Comparison of ENCODE assay signal across 1 cellular context in the genomic region with DNA sequence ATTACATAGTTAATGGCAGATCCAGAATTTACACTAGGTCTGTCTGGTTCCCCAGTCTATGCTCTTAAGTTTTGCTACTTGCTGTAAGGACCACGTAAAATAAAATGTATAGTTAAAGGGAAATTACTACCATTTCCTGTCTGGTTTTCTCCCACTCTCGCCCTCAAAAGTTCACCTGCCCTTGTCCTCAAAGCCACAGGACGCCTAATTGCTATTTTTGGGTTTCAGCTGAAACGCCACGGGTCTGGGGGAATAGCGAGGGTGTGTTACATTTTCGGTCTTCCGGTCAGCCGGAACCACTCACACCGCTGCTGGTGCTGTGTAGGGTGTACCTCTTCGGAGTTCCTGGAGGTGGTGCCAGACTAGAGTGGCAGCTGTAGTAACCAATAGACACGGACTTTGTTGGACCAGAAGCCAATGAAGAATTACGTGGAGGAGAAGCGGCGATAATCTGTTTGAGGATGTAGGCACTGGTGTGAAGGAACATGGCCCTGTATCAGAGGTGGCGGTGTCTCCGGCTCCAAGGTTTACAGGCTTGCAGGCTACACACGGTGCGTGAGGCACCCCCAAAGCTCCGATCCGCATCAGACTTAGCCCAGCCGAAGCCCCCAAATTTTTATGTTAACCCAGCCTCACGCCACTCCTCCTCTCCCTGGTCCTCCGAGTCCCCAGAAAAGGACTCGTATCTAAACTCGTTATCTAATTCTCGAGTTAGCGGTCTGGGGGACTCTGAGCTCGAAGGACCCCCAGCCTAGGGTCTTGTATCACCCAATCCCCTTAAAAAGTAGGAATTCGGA.
A peak's percentile ranks its signal among the peaks of the same experiment; 100 is the strongest.
TF ChIP-seq lines count a peak whose summit lies in the region.

Gene TARS2 (plus strand): TSS at position 454 of the 797 bp plus-strand sequence. CDS start 32 bp downstream, at position 486.

TF ChIP-seq in HepG2, 621 proteins besides CTCF, POLR2A, EP300 and RAD21 (continued from another document and continues in another):
- TF ChIP-seq, protein P1, sequence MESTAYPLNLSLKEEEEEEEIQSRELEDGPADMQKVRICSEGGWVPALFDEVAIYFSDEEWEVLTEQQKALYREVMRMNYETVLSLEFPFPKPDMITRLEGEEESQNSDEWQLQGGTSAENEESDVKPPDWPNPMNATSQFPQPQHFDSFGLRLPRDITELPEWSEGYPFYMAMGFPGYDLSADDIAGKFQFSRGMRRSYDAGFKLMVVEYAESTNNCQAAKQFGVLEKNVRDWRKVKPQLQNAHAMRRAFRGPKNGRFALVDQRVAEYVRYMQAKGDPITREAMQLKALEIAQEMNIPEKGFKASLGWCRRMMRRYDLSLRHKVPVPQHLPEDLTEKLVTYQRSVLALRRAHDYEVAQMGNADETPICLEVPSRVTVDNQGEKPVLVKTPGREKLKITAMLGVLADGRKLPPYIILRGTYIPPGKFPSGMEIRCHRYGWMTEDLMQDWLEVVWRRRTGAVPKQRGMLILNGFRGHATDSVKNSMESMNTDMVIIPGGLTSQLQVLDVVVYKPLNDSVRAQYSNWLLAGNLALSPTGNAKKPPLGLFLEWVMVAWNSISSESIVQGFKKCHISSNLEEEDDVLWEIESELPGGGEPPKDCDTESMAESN (CRISPR knock-in tag; conservative IDR thresholded peaks at IDR 0.05), result peak; percentile 68; the same call in 1 of the 2 replicates
- TF ChIP-seq MATR3 (CRISPR knock-in tag; IDR thresholded peaks at IDR 0.05), result no peak
- TF ChIP-seq KLF16 (CRISPR knock-in tag; IDR thresholded peaks at IDR 0.05), result peak in 1 of 2 experiments; percentile 76; a peak in 2 of 4 replicates
- TF ChIP-seq NR0B2 (CRISPR knock-in tag; IDR thresholded peaks at IDR 0.05), result no peak; the same call in 1 of the 2 replicates
- peak; percentile 97 for TF ChIP-seq KMT2A (CRISPR knock-in tag; IDR thresholded peaks at IDR 0.05)
- no peak for TF ChIP-seq ZNF790 (CRISPR knock-in tag; IDR thresholded peaks at IDR 0.05; ENCODE audit: borderline replicate concordance)
- TF ChIP-seq ATF7 (IDR thresholded peaks at IDR 0.05), result no peak
- no peak for TF ChIP-seq ATF7 (CRISPR knock-in tag; IDR thresholded peaks at IDR 0.05)
- TF ChIP-seq NR2C2 (CRISPR knock-in tag; IDR thresholded peaks at IDR 0.05; ENCODE audit: borderline replicate concordance), result peak; percentile 60; the same call in 1 of the 2 replicates
- no peak for TF ChIP-seq PCBP1 (IDR thresholded peaks at IDR 0.05; ENCODE audit: borderline replicate concordance, low read depth, low read length)
- peak; percentile 86 for TF ChIP-seq GABPA (IDR thresholded peaks at IDR 0.05; ENCODE audit: low read depth, low read length)
- TF ChIP-seq GABPA (CRISPR knock-in tag; IDR thresholded peaks at IDR 0.05; ENCODE audit: low read depth), result peak; percentile 96
- peak; percentile 45; the same call in 1 of the 2 replicates for TF ChIP-seq GFI1 (CRISPR knock-in tag; IDR thresholded peaks at IDR 0.05; ENCODE audit: borderline replicate concordance)
- TF ChIP-seq, protein P2, sequence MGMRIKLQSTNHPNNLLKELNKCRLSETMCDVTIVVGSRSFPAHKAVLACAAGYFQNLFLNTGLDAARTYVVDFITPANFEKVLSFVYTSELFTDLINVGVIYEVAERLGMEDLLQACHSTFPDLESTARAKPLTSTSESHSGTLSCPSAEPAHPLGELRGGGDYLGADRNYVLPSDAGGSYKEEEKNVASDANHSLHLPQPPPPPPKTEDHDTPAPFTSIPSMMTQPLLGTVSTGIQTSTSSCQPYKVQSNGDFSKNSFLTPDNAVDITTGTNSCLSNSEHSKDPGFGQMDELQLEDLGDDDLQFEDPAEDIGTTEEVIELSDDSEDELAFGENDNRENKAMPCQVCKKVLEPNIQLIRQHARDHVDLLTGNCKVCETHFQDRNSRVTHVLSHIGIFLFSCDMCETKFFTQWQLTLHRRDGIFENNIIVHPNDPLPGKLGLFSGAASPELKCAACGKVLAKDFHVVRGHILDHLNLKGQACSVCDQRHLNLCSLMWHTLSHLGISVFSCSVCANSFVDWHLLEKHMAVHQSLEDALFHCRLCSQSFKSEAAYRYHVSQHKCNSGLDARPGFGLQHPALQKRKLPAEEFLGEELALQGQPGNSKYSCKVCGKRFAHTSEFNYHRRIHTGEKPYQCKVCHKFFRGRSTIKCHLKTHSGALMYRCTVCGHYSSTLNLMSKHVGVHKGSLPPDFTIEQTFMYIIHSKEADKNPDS (CRISPR knock-in tag; IDR thresholded peaks at IDR 0.05), result no peak
- no peak for TF ChIP-seq RFX3 (CRISPR knock-in tag; IDR thresholded peaks at IDR 0.05)
- no peak for TF ChIP-seq NR3C1 (CRISPR knock-in tag; IDR thresholded peaks at IDR 0.05)
- peak; percentile 87 for TF ChIP-seq MIXL1 (CRISPR knock-in tag; IDR thresholded peaks at IDR 0.05)
- no peak for TF ChIP-seq CERS6 (CRISPR knock-in tag; IDR thresholded peaks at IDR 0.05)
- peak; percentile 73 for TF ChIP-seq GATAD2A (CRISPR knock-in tag; IDR thresholded peaks at IDR 0.05)
- TF ChIP-seq ZNF605 (CRISPR knock-in tag; IDR thresholded peaks at IDR 0.05), result no peak
- TF ChIP-seq ZNF496 (CRISPR knock-in tag; IDR thresholded peaks at IDR 0.05; ENCODE audit: insufficient replicate concordance), result no peak
- TF ChIP-seq HMG20A (CRISPR knock-in tag; IDR thresholded peaks at IDR 0.05; ENCODE audit: borderline replicate concordance), result no peak
- TF ChIP-seq PHF21A (CRISPR knock-in tag; IDR thresholded peaks at IDR 0.05), result peak; percentile 95
- peak; percentile 56; the same call in 1 of the 2 replicates for TF ChIP-seq GATA4 (IDR thresholded peaks at IDR 0.05; ENCODE audit: borderline replicate concordance, low read depth)
- no peak for TF ChIP-seq ZNF678 (CRISPR knock-in tag; IDR thresholded peaks at IDR 0.05)
- no peak for TF ChIP-seq MLLT10 (CRISPR knock-in tag; IDR thresholded peaks at IDR 0.05)
- TF ChIP-seq, protein P3, sequence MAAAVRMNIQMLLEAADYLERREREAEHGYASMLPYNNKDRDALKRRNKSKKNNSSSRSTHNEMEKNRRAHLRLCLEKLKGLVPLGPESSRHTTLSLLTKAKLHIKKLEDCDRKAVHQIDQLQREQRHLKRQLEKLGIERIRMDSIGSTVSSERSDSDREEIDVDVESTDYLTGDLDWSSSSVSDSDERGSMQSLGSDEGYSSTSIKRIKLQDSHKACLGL (CRISPR knock-in tag; IDR thresholded peaks at IDR 0.05), result peak; percentile 56
- TF ChIP-seq ZNF362 (CRISPR knock-in tag; IDR thresholded peaks at IDR 0.05; ENCODE audit: borderline replicate concordance), result peak; percentile 56; the same call in 1 of the 2 replicates
- peak; percentile 79 for TF ChIP-seq ZNF619 (CRISPR knock-in tag; IDR thresholded peaks at IDR 0.05)
- peak; percentile 51; the same call in 1 of the 2 replicates for TF ChIP-seq TFE3 (CRISPR knock-in tag; IDR thresholded peaks at IDR 0.05)
- TF ChIP-seq ZNF777 (CRISPR knock-in tag; IDR thresholded peaks at IDR 0.05), result no peak; the same call in 1 of the 2 replicates
- no peak for TF ChIP-seq NR2F1 (CRISPR knock-in tag; IDR thresholded peaks at IDR 0.05)
- TF ChIP-seq, protein P4, sequence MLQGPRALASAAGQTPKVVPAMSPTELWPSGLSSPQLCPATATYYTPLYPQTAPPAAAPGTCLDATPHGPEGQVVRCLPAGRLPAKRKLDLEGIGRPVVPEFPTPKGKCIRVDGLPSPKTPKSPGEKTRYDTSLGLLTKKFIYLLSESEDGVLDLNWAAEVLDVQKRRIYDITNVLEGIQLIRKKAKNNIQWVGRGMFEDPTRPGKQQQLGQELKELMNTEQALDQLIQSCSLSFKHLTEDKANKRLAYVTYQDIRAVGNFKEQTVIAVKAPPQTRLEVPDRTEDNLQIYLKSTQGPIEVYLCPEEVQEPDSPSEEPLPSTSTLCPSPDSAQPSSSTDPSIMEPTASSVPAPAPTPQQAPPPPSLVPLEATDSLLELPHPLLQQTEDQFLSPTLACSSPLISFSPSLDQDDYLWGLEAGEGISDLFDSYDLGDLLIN (CRISPR knock-in tag; IDR thresholded peaks at IDR 0.05; ENCODE audit: borderline replicate concordance), result 0 out of 2 replicates have a peak, but pooled peaks have one; percentile 44
- no peak for TF ChIP-seq SYNCRIP (IDR thresholded peaks at IDR 0.05; ENCODE audit: insufficient read depth, low read depth, low read length)
- TF ChIP-seq ZNF703 (CRISPR knock-in tag; IDR thresholded peaks at IDR 0.05; ENCODE audit: borderline replicate concordance), result no peak
- no peak for TF ChIP-seq RBM39 (IDR thresholded peaks at IDR 0.05; ENCODE audit: low read depth, low read length, poor library complexity, severe bottlenecking)
- TF ChIP-seq, protein P5, sequence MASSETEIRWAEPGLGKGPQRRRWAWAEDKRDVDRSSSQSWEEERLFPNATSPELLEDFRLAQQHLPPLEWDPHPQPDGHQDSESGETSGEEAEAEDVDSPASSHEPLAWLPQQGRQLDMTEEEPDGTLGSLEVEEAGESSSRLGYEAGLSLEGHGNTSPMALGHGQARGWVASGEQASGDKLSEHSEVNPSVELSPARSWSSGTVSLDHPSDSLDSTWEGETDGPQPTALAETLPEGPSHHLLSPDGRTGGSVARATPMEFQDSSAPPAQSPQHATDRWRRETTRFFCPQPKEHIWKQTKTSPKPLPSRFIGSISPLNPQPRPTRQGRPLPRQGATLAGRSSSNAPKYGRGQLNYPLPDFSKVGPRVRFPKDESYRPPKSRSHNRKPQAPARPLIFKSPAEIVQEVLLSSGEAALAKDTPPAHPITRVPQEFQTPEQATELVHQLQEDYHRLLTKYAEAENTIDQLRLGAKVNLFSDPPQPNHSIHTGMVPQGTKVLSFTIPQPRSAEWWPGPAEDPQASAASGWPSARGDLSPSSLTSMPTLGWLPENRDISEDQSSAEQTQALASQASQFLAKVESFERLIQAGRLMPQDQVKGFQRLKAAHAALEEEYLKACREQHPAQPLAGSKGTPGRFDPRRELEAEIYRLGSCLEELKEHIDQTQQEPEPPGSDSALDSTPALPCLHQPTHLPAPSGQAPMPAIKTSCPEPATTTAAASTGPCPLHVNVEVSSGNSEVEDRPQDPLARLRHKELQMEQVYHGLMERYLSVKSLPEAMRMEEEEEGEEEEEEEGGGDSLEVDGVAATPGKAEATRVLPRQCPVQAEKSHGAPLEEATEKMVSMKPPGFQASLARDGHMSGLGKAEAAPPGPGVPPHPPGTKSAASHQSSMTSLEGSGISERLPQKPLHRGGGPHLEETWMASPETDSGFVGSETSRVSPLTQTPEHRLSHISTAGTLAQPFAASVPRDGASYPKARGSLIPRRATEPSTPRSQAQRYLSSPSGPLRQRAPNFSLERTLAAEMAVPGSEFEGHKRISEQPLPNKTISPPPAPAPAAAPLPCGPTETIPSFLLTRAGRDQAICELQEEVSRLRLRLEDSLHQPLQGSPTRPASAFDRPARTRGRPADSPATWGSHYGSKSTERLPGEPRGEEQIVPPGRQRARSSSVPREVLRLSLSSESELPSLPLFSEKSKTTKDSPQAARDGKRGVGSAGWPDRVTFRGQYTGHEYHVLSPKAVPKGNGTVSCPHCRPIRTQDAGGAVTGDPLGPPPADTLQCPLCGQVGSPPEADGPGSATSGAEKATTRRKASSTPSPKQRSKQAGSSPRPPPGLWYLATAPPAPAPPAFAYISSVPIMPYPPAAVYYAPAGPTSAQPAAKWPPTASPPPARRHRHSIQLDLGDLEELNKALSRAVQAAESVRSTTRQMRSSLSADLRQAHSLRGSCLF (CRISPR knock-in tag; IDR thresholded peaks at IDR 0.05; ENCODE audit: borderline replicate concordance), result no peak
- no peak for TF ChIP-seq ZNF180 (CRISPR knock-in tag; IDR thresholded peaks at IDR 0.05; ENCODE audit: borderline replicate concordance, low read depth)
- TF ChIP-seq ESRRA (CRISPR knock-in tag; IDR thresholded peaks at IDR 0.05; ENCODE audit: low read depth), result 0 out of 2 replicates have a peak, but pooled peaks have one; percentile 49
- TF ChIP-seq EZH2 (conservative IDR thresholded peaks at IDR 0.05; ENCODE audit: low read depth, low read length), result no peak
- TF ChIP-seq USF2 (IDR thresholded peaks at IDR 0.05; ENCODE audit: low read depth, low read length), result no peak
- no peak for TF ChIP-seq USF2 (CRISPR knock-in tag; IDR thresholded peaks at IDR 0.05; ENCODE audit: borderline replicate concordance)
- TF ChIP-seq MED1 (CRISPR knock-in tag; IDR thresholded peaks at IDR 0.05), result peak; percentile 71
